21 cellular contexts compared by ENCODE assay signal in the genomic region with DNA sequence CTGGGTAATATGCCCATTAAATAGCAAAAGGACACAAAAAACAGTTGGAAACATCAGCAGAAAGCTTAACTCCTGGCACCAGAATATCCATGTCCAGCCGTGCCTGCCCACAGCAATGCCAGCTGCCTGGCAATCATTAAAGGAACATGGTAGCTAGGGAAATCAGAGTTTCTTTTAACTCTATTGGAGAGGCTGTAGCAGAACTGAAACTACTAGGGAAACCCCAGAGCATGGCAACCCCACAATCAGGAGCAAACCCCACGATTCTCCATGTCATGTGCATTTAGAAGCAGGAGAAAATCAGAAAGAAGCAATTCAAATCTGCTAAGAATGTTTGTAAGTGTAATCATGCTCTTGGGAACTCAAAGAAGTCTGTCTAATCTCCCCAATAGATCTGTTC.
DNase-seq lines count a peak whose midpoint lies in the region; ATAC-seq and TF ChIP-seq lines count a peak whose summit lies in the region.
"Had no signal": no experiment of that assay in that cellular context is flagged by ENCODE, and none has a peak within 500 bp of the region (broad histone marks: within the 10 kb centered on the region; RNA-seq: fewer than 3 reads in every experiment).

No MANE protein-coding gene starts in this region.

- ATAC-seq in GM18907 (IDR thresholded peaks at IDR 0.05; ENCODE audit: unreplicated experiment): peak; percentile 52
- ATAC-seq in GM21529 (IDR thresholded peaks at IDR 0.05; ENCODE audit: unreplicated experiment): no peak
- ATAC-seq in GM19395 (IDR thresholded peaks at IDR 0.05; ENCODE audit: unreplicated experiment): no peak
- ATAC-seq: A549, GM23338, HCT116 had no signal

- H3K4me3 ChIP-seq in endodermal cell (ENCODE audit: low read length) (peak overlapping the region; percentile 50), sigmoid colon (no peak overlapping the region)
- H3K4me3 ChIP-seq: A549; BLaER1 treated with 17β-estradiol and CSF1 and Interleukin-3, amounts not matched to agents 10 nM and 100 nM; GM23338 had no signal

- H3K4me1 Mint-ChIP-seq in endodermal cell: peaks cover 13% of the 10 kb centered on the region
- no peaks in the 10 kb centered on the region for H3K4me1 Mint-ChIP-seq in CD14-positive monocyte
- H3K4me1 Mint-ChIP-seq: CD4-positive, alpha-beta memory T cell; GM23338; H9 had no signal

- no peaks in the 10 kb centered on the region for H3K27me3 ChIP-seq in endodermal cell (ENCODE audit: control insufficient read depth, insufficient read depth, low read length, poor library complexity, severe bottlenecking)
- no peaks in the 10 kb centered on the region for H3K27me3 ChIP-seq in sigmoid colon
- H3K27me3 ChIP-seq: BE2C; BLaER1 treated with 17β-estradiol and CSF1 and Interleukin-3, amounts not matched to agents 10 nM and 100 nM had no signal

- H3K27ac ChIP-seq in endodermal cell (ENCODE audit: low read depth, low read length) (no peak overlapping the region), sigmoid colon (no peak overlapping the region)
- H3K27ac ChIP-seq: A549; BLaER1 treated with 17β-estradiol and CSF1 and Interleukin-3, amounts not matched to agents 10 nM and 100 nM had no signal

- H3K27me3 Mint-ChIP-seq in endodermal cell (ENCODE audit: insufficient read depth) (peaks cover 28% of the 10 kb centered on the region), CD14-positive monocyte (ENCODE audit: low read depth in 3 of 3) (peaks cover 0 to 3% (median 0%) of the 10 kb centered on the region in 3 donors)

- TF ChIP-seq POLR2A in sigmoid colon (IDR thresholded peaks at IDR 0.05): no peak

- DNase-seq in endodermal cell (peak; percentile 3), myocyte (ENCODE audit: low read depth) (peak; percentile 7), sigmoid colon (no peak), CD14-positive monocyte (ENCODE audit: low spot score) (no peak)
- DNase-seq: 8988T; ACHN; AML-193; BE2C; Calu3; CD4-positive, alpha-beta memory T cell; COR-L47; DMS153; DND-41; H9 had no signal

- H3K9ac ChIP-seq in endodermal cell (ENCODE audit: extremely low read depth, low read length, poor library complexity, severe bottlenecking): no peak overlapping the region
- H3K9ac ChIP-seq: BLaER1 treated with 17β-estradiol and CSF1 and Interleukin-3, amounts not matched to agents 10 nM and 100 nM had no signal

- H3K4me1 ChIP-seq in endodermal cell (ENCODE audit: control insufficient read depth, insufficient read depth, low read length) (peaks cover 4% of the 10 kb centered on the region), sigmoid colon (no peaks in the 10 kb centered on the region)
- H3K4me1 ChIP-seq: A549, BE2C had no signal

- intact Hi-C loops in sigmoid colon (cut with DNase I) (no loop called here), CD14-positive monocyte (cut with micrococcal nuclease) (no loop called here)

- H3K9me3 Mint-ChIP-seq in endodermal cell: peaks cover 5% of the 10 kb centered on the region
- peaks cover 0 to 7% (median 0%) of the 10 kb centered on the region in 7 donors for H3K9me3 Mint-ChIP-seq in CD14-positive monocyte

- H3K27ac Mint-ChIP-seq in endodermal cell (no peak overlapping the region), CD14-positive monocyte (no peak overlapping the region)
- H3K27ac Mint-ChIP-seq: CD4-positive, alpha-beta memory T cell; GM23338; H9 had no signal

- H3K9me3 ChIP-seq in endodermal cell (ENCODE audit: control insufficient read depth, low read length) (no peaks in the 10 kb centered on the region), sigmoid colon (no peaks in the 10 kb centered on the region)
- H3K9me3 ChIP-seq: A549, BE2C had no signal

- H3K36me3 Mint-ChIP-seq in endodermal cell (ENCODE audit: low read depth) (no peaks in the 10 kb centered on the region), CD14-positive monocyte (no peaks in the 10 kb centered on the region)
- H3K36me3 Mint-ChIP-seq: CD4-positive, alpha-beta memory T cell had no signal

- H3K36me3 ChIP-seq in endodermal cell (ENCODE audit: control insufficient read depth, insufficient read depth, low read length) (no peaks in the 10 kb centered on the region), sigmoid colon (no peaks in the 10 kb centered on the region)
- H3K36me3 ChIP-seq: BE2C; BLaER1 treated with 17β-estradiol and CSF1 and Interleukin-3, amounts not matched to agents 10 nM and 100 nM had no signal

- no peak for TF ChIP-seq EP300 in sigmoid colon (IDR thresholded peaks at IDR 0.05)

- WGBS in endodermal cell (ENCODE audit: insufficient coverage in 1 of 2, insufficient read length in 1 of 2), 2 experiments: 93 to 100% methylated on average over 2 of the region's 2 CpGs
- 82 to 84% methylated on average over 2 of the region's 2 CpGs for WGBS in sigmoid colon, 2 donors

- TF ChIP-seq CTCF in endodermal cell (conservative IDR thresholded peaks at IDR 0.05) (no peak), sigmoid colon (IDR thresholded peaks at IDR 0.05) (no peak), CD14-positive monocyte (IDR thresholded peaks at IDR 0.05) (no peak)

- H3K4me3 Mint-ChIP-seq in endodermal cell (no peak overlapping the region), CD14-positive monocyte (no peak overlapping the region)
- H3K4me3 Mint-ChIP-seq: CD4-positive, alpha-beta memory T cell; GM23338; H9 had no signal

Comparison
In these comparisons a context has a peak if more than half of its experiments do, and no peak if none do; other contexts are left out.
1. DNase-seq: peak in endodermal cell (single experiment) and myocyte (single experiment); none in sigmoid colon (single experiment) and CD14-positive monocyte (single experiment).